In the genomic region with DNA sequence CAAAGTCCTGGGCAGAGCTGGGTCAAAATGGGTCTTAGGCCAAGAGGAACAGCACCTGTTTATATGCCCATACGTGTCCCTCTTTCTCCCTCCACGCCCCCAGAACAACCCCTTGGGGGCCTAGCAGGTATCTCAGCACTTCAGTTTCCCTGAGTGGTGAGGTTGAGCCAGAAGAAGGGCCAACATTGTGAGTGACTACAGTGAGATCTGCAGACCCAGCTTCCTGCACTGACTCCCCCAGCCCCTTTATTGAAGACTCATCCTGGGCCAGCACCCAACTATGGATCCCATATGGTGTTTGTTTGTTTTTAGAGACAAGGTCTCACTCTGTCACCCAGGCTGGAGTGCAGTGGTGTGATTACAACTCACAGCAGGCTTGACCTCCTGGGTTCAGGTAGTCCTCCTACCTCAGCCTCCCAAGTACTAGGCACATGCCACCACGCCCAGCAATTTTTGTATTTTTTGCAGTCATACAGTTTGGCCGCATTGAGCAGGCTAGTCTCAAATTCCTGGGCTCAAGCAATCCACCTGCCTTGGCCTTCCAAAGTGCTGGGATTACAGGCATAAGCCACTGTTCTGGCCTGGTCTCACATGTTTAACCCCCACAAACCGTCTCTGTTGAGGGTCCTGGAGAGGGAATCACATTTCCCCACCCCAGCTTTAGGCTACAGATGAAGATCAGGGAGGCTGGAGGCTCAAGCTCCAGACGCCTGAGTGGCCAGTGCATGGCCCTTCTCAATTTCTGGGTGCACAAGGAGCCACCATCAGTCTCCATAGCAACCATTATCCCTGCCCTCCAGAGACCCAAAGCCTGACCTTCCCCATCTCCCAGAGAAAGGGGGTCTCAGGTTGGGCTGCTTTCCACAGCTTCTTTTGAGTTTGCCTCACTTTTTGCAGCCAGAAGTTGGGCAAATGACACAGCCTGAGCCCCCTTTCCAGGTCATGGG, we compare ENCODE assay signal across 14 cellular contexts. TPM values are rescaled to one million over a fixed set of nuclear protein-coding genes. Genes with fewer than 3 reads are reported as not detected.
DNase-seq lines count a peak whose midpoint lies in the region; ATAC-seq and TF ChIP-seq lines count a peak whose summit lies in the region.
"Had no signal": no experiment of that assay in that cellular context is flagged by ENCODE, and none has a peak within 500 bp of the region (broad histone marks: within the 10 kb centered on the region; RNA-seq: fewer than 3 reads in every experiment).

No MANE protein-coding gene starts in this region.

- no peak overlapping the region for H3K4me2 ChIP-seq in SK-N-SH

- no peak overlapping the region for H2AFZ ChIP-seq in SK-N-SH (ENCODE audit: low read depth)

- H3K9ac ChIP-seq in SK-N-SH (no peak overlapping the region), iPS-18a (ENCODE audit: low read length) (peak overlapping the region; percentile 58)

- intact Hi-C loops in psoas muscle (cut with DNase I): no loop called here

- H3F3A ChIP-seq in SK-N-SH (replicated peaks; ENCODE audit: insufficient read depth): peaks cover 4% of the 10 kb centered on the region

- peak; percentile 6 for DNase-seq in SK-N-SH
- peak; percentile 2 to 26 for DNase-seq in psoas muscle
- DNase-seq in stimulated activated CD4-positive, alpha-beta T cell treated with anti-CD3 and anti-CD28 coated beads, Interleukin-2, amount 100 ng/mL, for 48 hours: no peak
- DNase-seq: activated CD4-positive, alpha-beta T cell treated with anti-CD3 and anti-CD28 coated beads, Interleukin-2, amount 10 ng/mL, durations not matched to agents 24 days and 14 days; DND-41; NCI-H774; stimulated activated CD4-positive, alpha-beta T cell treated with anti-CD3 and anti-CD28 coated beads, Interleukin-12 subunit alpha, Interleukin-12 subunit beta, amount 100 ng/mL, for 4 hours had no signal

- H3K27ac Mint-ChIP-seq in IgD-negative memory B cell: peak overlapping the region; percentile 70 to 91 (median 88)
- H3K27ac Mint-ChIP-seq: activated CD4-positive, alpha-beta T cell treated with anti-CD3 and anti-CD28 coated beads, Interleukin-2, amount 10 ng/mL, durations not matched to agents 24 days and 14 days had no signal

- H3K4me3 ChIP-seq in SK-N-SH (ENCODE audit: low read depth in 2 of 2, low read length in 1 of 2): no peak overlapping the region
- H3K4me3 ChIP-seq in iPS-18a (ENCODE audit: low read length): peak overlapping the region; percentile 63
- H3K4me3 ChIP-seq in psoas muscle: no peak overlapping the region
- H3K4me3 ChIP-seq: SK-N-MC had no signal

- peaks cover 18% of the 10 kb centered on the region for H3K79me2 ChIP-seq in SK-N-SH (ENCODE audit: insufficient read depth)

- ATAC-seq in SK-N-SH treated with all-trans-retinoic acid at 6 μM for 48 hours: no peak
- ATAC-seq in psoas muscle: no peak
- no peak for ATAC-seq in HG03159 (IDR thresholded peaks at IDR 0.05; ENCODE audit: unreplicated experiment)
- no peak for ATAC-seq in HG03521 (IDR thresholded peaks at IDR 0.05; ENCODE audit: unreplicated experiment)

- TF ChIP-seq EP300 in SK-N-SH (IDR thresholded peaks at IDR 0.05; ENCODE audit: borderline replicate concordance in 1 of 2, low read depth in 1 of 2, low read length in 1 of 2): no peak

- H3K27ac ChIP-seq in SK-N-SH (ENCODE audit: low read depth in 2 of 2, low read length in 1 of 2) (no peak overlapping the region), iPS-18a (ENCODE audit: low read length) (no peak overlapping the region), psoas muscle (no peak overlapping the region)
- H3K27ac ChIP-seq: SK-N-MC had no signal

- H3K4me3 Mint-ChIP-seq in IgD-negative memory B cell: peak overlapping the region; percentile 77 to 99 (median 92)

- 84% methylated on average over 3 of the region's 6 CpGs for WGBS in SK-N-SH (ENCODE audit: low lambda C conversion rate)
- WGBS in psoas muscle, 3 donors: 81 to 85% (median 85%) methylated on average over 6 of the region's 6 CpGs

- peaks cover 0 to 2% of the 10 kb centered on the region in 2 experiments for H3K36me3 ChIP-seq in SK-N-SH (replicated peaks in 1 of 2; ENCODE audit: control insufficient read depth in 1 of 2, insufficient read depth in 2 of 2, low read length in 1 of 2)
- H3K36me3 ChIP-seq in iPS-18a (ENCODE audit: control insufficient read depth, low read depth, low read length): peaks cover 7% of the 10 kb centered on the region
- H3K36me3 ChIP-seq in psoas muscle (ENCODE audit: insufficient read depth in 1 of 2, low read depth in 1 of 2): peaks cover 0 to 4% of the 10 kb centered on the region in 2 donors

- no peaks in the 10 kb centered on the region for H3K9me2 ChIP-seq in SK-N-SH

- TF ChIP-seq CTCF in SK-N-SH (IDR thresholded peaks at IDR 0.05) (no peak), psoas muscle (IDR thresholded peaks at IDR 0.05) (no peak)

- H3K9me3 ChIP-seq in SK-N-SH: no peaks in the 10 kb centered on the region
- no peaks in the 10 kb centered on the region for H3K9me3 ChIP-seq in iPS-18a (ENCODE audit: control insufficient read depth, low read depth, low read length)
- no peaks in the 10 kb centered on the region for H3K9me3 ChIP-seq in psoas muscle

- no peaks in the 10 kb centered on the region for H3K27me3 Mint-ChIP-seq in IgD-negative memory B cell

- TF ChIP-seq RAD21 in SK-N-SH (IDR thresholded peaks at IDR 0.05; ENCODE audit: low read length): no peak

- no peaks in the 10 kb centered on the region for H3K27me3 ChIP-seq in SK-N-SH (ENCODE audit: insufficient read depth)
- H3K27me3 ChIP-seq in iPS-18a (ENCODE audit: control insufficient read depth, insufficient read depth, low read length): peaks cover 15% of the 10 kb centered on the region
- H3K27me3 ChIP-seq in psoas muscle (ENCODE audit: insufficient read depth in 3 of 3, low read length in 2 of 3): peaks cover 0 to 33% (median 13%) of the 10 kb centered on the region in 3 donors

- H4K20me1 ChIP-seq in SK-N-SH (ENCODE audit: insufficient read depth): no peaks in the 10 kb centered on the region

- H3K36me3 Mint-ChIP-seq in IgD-negative memory B cell: peaks cover 4% of the 10 kb centered on the region

- H3K4me1 ChIP-seq in SK-N-SH (ENCODE audit: control insufficient read depth in 1 of 2, insufficient read depth in 2 of 2, low read depth in 1 of 2, low read length in 1 of 2) (peaks cover 7 to 17% of the 10 kb centered on the region in 2 experiments; a peak in 3 of 4 replicates), iPS-18a (ENCODE audit: control insufficient read depth, low read depth, low read length) (peaks cover 26% of the 10 kb centered on the region), psoas muscle (peaks cover 21% of the 10 kb centered on the region)

- H3K4me1 Mint-ChIP-seq in IgD-negative memory B cell: peaks cover 28 to 51% (median 34%) of the 10 kb centered on the region in 3 donors

- POLR2A ChIA-PET in SK-N-SH (lab: Yijun Ruan, JAX): no interaction called here

- CTCF ChIA-PET in SK-N-SH (lab: Yijun Ruan, JAX): interaction anchor here (6.2 kb wide), 1 partner anchor 48 kb away, joined by 35 read pairs; no protein-coding TSS in a partner anchor

- H3K9me3 Mint-ChIP-seq in IgD-negative memory B cell: no peaks in the 10 kb centered on the region
- H3K9me3 Mint-ChIP-seq: activated CD4-positive, alpha-beta T cell treated with anti-CD3 and anti-CD28 coated beads, Interleukin-2, amount 10 ng/mL, durations not matched to agents 24 days and 14 days had no signal

TF ChIP-seq in SK-N-SH, 30 proteins besides CTCF, POLR2A, EP300 and RAD21 (continues in another document):
- TF ChIP-seq, protein P1, sequence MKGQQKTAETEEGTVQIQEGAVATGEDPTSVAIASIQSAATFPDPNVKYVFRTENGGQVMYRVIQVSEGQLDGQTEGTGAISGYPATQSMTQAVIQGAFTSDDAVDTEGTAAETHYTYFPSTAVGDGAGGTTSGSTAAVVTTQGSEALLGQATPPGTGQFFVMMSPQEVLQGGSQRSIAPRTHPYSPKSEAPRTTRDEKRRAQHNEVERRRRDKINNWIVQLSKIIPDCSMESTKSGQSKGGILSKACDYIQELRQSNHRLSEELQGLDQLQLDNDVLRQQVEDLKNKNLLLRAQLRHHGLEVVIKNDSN (IDR thresholded peaks at IDR 0.05; ENCODE audit: borderline replicate concordance, low read depth): no peak
- TF ChIP-seq RCOR1 (IDR thresholded peaks at IDR 0.05; ENCODE audit: low read length) (no peak), GATA2 (CRISPR knock-in tag; IDR thresholded peaks at IDR 0.05) (no peak), NRF1 (IDR thresholded peaks at IDR 0.05; ENCODE audit: low read depth, low read length) (no peak)

TF ChIP-seq in SK-N-SH treated with all-trans-retinoic acid at 6 μM for 48 hours, 23 proteins besides CTCF, POLR2A, EP300 and RAD21 (continues in another document):
- no peak for TF ChIP-seq ZNF70 (CRISPR knock-in tag; IDR thresholded peaks at IDR 0.05)
- no peak for TF ChIP-seq OSR1 (CRISPR knock-in tag; IDR thresholded peaks at IDR 0.05)
- TF ChIP-seq PPARA (CRISPR knock-in tag; IDR thresholded peaks at IDR 0.05; ENCODE audit: borderline replicate concordance): no peak

RNA-seq across cellular contexts. Expression of a gene that starts 1.7 kb away (rescaled TPM):
- polyA plus RNA-seq in SK-N-SH (2012; rRNA removed) (1.4 and 2.4 TPM in 2 replicates), IgD-negative memory B cell (61.7 TPM), psoas muscle (under 1 TPM in 1 of 3 donors, not detected in 2; 0.13 TPM)
- polyA plus RNA-seq in SK-N-SH (2012; cell fraction: cytosol; rRNA removed): 0.94 and 1.6 TPM in 2 replicates
- polyA plus RNA-seq in SK-N-SH (2012; cell fraction: nucleus; rRNA removed): 4.6 and 6.3 TPM in 2 replicates
- not detected for total RNA-seq in psoas muscle
- total RNA-seq: activated CD4-positive, alpha-beta T cell treated with anti-CD3 and anti-CD28 coated beads, Interleukin-2, amount 10 ng/mL, durations not matched to agents 24 days and 14 days; glomerular endothelial cell had no signal

RNA-seq across cellular contexts. Expression of a gene that starts 3.1 kb away (rescaled TPM):
- polyA plus RNA-seq in SK-N-SH (2012; rRNA removed): 44.1 and 46.4 TPM in 2 replicates
- polyA plus RNA-seq in SK-N-SH (2012; cell fraction: cytosol; rRNA removed): 22.0 and 28.1 TPM in 2 replicates
- polyA plus RNA-seq in SK-N-SH (2012; cell fraction: nucleus; rRNA removed): 92.8 and 94.1 TPM in 2 replicates
- 73.5 TPM for polyA plus RNA-seq in IgD-negative memory B cell
- total RNA-seq in psoas muscle: 10 to 100 TPM; 12.1 to 23.5 (median 14.2) TPM
- 10 to 100 TPM; 19.7 to 23.5 (median 21.3) TPM for polyA plus RNA-seq in psoas muscle

RNA-seq across cellular contexts. Expression of a gene that starts 13.7 kb away (rescaled TPM):
- polyA plus RNA-seq in SK-N-SH (2012; rRNA removed): 0.30 and 0.49 TPM in 2 replicates
- polyA plus RNA-seq in SK-N-SH (2012; cell fraction: cytosol; rRNA removed): 0.14 TPM in 1 of 2 replicates, not detected in the other
- polyA plus RNA-seq in SK-N-SH (2012; cell fraction: nucleus; rRNA removed): 0.89 and 1.3 TPM in 2 replicates
- not detected for polyA plus RNA-seq in IgD-negative memory B cell
- under 1 TPM in 2 of 4 donors, not detected in 2; 0.37 to 0.56 TPM for total RNA-seq in psoas muscle
- polyA plus RNA-seq in psoas muscle: under 1 TPM in 1 of 3 donors, not detected in 2; 0.14 TPM

RNA-seq across cellular contexts. Expression of a gene that starts 35.4 kb away (rescaled TPM):
- 11.0 and 12.5 TPM in 2 replicates for polyA plus RNA-seq in SK-N-SH (2012; rRNA removed)
- polyA plus RNA-seq in SK-N-SH (2012; cell fraction: cytosol; rRNA removed): 6.0 and 9.8 TPM in 2 replicates
- 21.1 and 22.5 TPM in 2 replicates for polyA plus RNA-seq in SK-N-SH (2012; cell fraction: nucleus; rRNA removed)
- 0.26 TPM for polyA plus RNA-seq in IgD-negative memory B cell
- 1 to 10 TPM; 1.3 to 2.6 (median 2.0) TPM for total RNA-seq in psoas muscle
- under 1 TPM; 0.53 to 1.00 (median 0.82) TPM for polyA plus RNA-seq in psoas muscle

Comparison
In these comparisons a context has a peak if more than half of its experiments do, and no peak if none do; other contexts are left out.
1. DNase-seq: peak in SK-N-SH (single experiment) and psoas muscle (2 of 2); none in stimulated activated CD4-positive, alpha-beta T cell treated with anti-CD3 and anti-CD28 coated beads, Interleukin-2, amount 100 ng/mL, for 48 hours (0 of 2).